Comparison of ENCODE assay signal across 26 cellular contexts in genomic region chr13:46152627-46153328, GRCh38. TPM values are rescaled to one million over a fixed set of nuclear protein-coding genes. Genes with fewer than 3 reads are reported as not detected.
DNase-seq lines count a peak whose midpoint lies in the region; ATAC-seq and TF ChIP-seq lines count a peak whose summit lies in the region.
"Had no signal": no experiment of that assay in that cellular context is flagged by ENCODE, and none has a peak within 500 bp of the region (broad histone marks: within the 10 kb centered on the region; RNA-seq: fewer than 3 reads in every experiment).

No MANE protein-coding gene starts in this region.

- no peaks in the 10 kb centered on the region for H3K27me3 ChIP-seq in suprapubic skin
- H3K27me3 ChIP-seq: brain microvascular endothelial cell, sigmoid colon, transverse colon had no signal

- no peak overlapping the region for H3K4me3 ChIP-seq in suprapubic skin
- H3K4me3 ChIP-seq: coronary artery, sigmoid colon, transverse colon had no signal

- 93% methylated on average over 6 of the region's 6 CpGs for WGBS in suprapubic skin

- no peak for TF ChIP-seq POLR2A in suprapubic skin (IDR thresholded peaks at IDR 0.05)

- H3K36me3 ChIP-seq in suprapubic skin = no peaks in the 10 kb centered on the region
- H3K36me3 ChIP-seq: brain microvascular endothelial cell, sigmoid colon, transverse colon had no signal

- no peak for DNase-seq in activated naive CD4-positive, alpha-beta T cell (lab: John Stamatoyannopoulos, UW)
- DNase-seq in activated CD4-positive, alpha-beta memory T cell treated with anti-CD3 and anti-CD28 coated beads for 36 hours = no peak
- DNase-seq in immature natural killer cell = no peak
- DNase-seq in stimulated activated naive CD8-positive, alpha-beta T cell treated with anti-CD3 and anti-CD28 coated beads, Interleukin-15, amount 100 ng/mL, for 72 hours = no peak
- no peak for DNase-seq in Right ventricle myocardium inferior (ENCODE audit: missing footprints)
- no peak for DNase-seq in GM20000 (ENCODE audit: low spot score)
- no peak for DNase-seq in suprapubic skin (ENCODE audit: low spot score in 2 of 2)
- DNase-seq: activated CD4-positive, alpha-beta T cell treated with anti-CD3 and anti-CD28 coated beads for 1 hour; brain microvascular endothelial cell; DMS79; glutamatergic neuron; NCI-H1092 treated with DMSO at 0.1 percent for 48 hours; NCI-H2107; NCI-H510A; NK-92 treated with Interleukin-12 subunit alpha and Interleukin-12 subunit beta, amount 100 ng/mL, for 24 hours; posterior cingulate gyrus; RPMI8226; sigmoid colon; SK-N-SH; T1000; transverse colon had no signal

- no peaks in the 10 kb centered on the region for H3K27me3 Mint-ChIP-seq in activated naive CD4-positive, alpha-beta T cell treated with anti-CD3 and anti-CD28 coated beads, Interleukin-2, amount 50 U/mL, for 24 hours
- H3K27me3 Mint-ChIP-seq in activated CD4-positive, alpha-beta memory T cell treated with anti-CD3 and anti-CD28 coated beads for 36 hours = no peaks in the 10 kb centered on the region
- peaks cover 0 to 1% (median 0%) of the 10 kb centered on the region in 3 donors for H3K27me3 Mint-ChIP-seq in immature natural killer cell (ENCODE audit: low read depth in 3 of 3)
- no peaks in the 10 kb centered on the region for H3K27me3 Mint-ChIP-seq in stimulated activated naive CD8-positive, alpha-beta T cell treated with anti-CD3 and anti-CD28 coated beads, Interleukin-15, amount 100 ng/mL, for 72 hours

- H3K36me3 Mint-ChIP-seq in activated naive CD4-positive, alpha-beta T cell treated with anti-CD3 and anti-CD28 coated beads, Interleukin-2, amount 50 U/mL, for 24 hours = peaks cover 45% of the 10 kb centered on the region
- peaks cover 81% of the 10 kb centered on the region for H3K36me3 Mint-ChIP-seq in activated CD4-positive, alpha-beta memory T cell treated with anti-CD3 and anti-CD28 coated beads for 36 hours
- peaks cover 12 to 78% (median 50%) of the 10 kb centered on the region in 3 donors for H3K36me3 Mint-ChIP-seq in immature natural killer cell

- H3K9me3 Mint-ChIP-seq in activated naive CD4-positive, alpha-beta T cell treated with anti-CD3 and anti-CD28 coated beads, Interleukin-2, amount 50 U/mL, for 24 hours = no peaks in the 10 kb centered on the region
- no peaks in the 10 kb centered on the region for H3K9me3 Mint-ChIP-seq in activated CD4-positive, alpha-beta memory T cell treated with anti-CD3 and anti-CD28 coated beads for 36 hours
- no peaks in the 10 kb centered on the region for H3K9me3 Mint-ChIP-seq in immature natural killer cell
- H3K9me3 Mint-ChIP-seq in stimulated activated naive CD8-positive, alpha-beta T cell treated with anti-CD3 and anti-CD28 coated beads, Interleukin-15, amount 100 ng/mL, for 72 hours = no peaks in the 10 kb centered on the region

- peak; percentile 58 for ATAC-seq in stimulated activated naive CD8-positive, alpha-beta T cell treated with anti-CD3 and anti-CD28 coated beads, Interleukin-15, amount 100 ng/mL, for 72 hours
- no peak for ATAC-seq in Right ventricle myocardium inferior
- ATAC-seq: HCT116 had no signal

- TF ChIP-seq EP300 in suprapubic skin (IDR thresholded peaks at IDR 0.05) = no peak

- intact Hi-C loops in activated CD4-positive, alpha-beta memory T cell treated with anti-CD3 and anti-CD28 coated beads for 36 hours (cut with micrococcal nuclease) = no loop called here
- intact Hi-C loops in Right ventricle myocardium inferior (cut with DNase I) = no loop called here

- POLR2A ChIA-PET in activated CD4-positive, alpha-beta memory T cell treated with anti-CD3 and anti-CD28 coated beads for 36 hours (lab: Charles Lee) = no interaction called here

- peak overlapping the region; percentile 91 for H3K27ac Mint-ChIP-seq in activated naive CD4-positive, alpha-beta T cell treated with anti-CD3 and anti-CD28 coated beads, Interleukin-2, amount 50 U/mL, for 24 hours
- peak overlapping the region; percentile 74 for H3K27ac Mint-ChIP-seq in activated CD4-positive, alpha-beta memory T cell treated with anti-CD3 and anti-CD28 coated beads for 36 hours
- peak overlapping the region; percentile 33 to 85 (median 50) for H3K27ac Mint-ChIP-seq in immature natural killer cell
- peak overlapping the region; percentile 80 to 90 for H3K27ac Mint-ChIP-seq in stimulated activated naive CD8-positive, alpha-beta T cell treated with anti-CD3 and anti-CD28 coated beads, Interleukin-15, amount 100 ng/mL, for 72 hours

- TF ChIP-seq CTCF in GM20000 (IDR thresholded peaks at IDR 0.05; ENCODE audit: extremely low read depth, missing control alignments) (no peak), suprapubic skin (IDR thresholded peaks at IDR 0.05) (no peak)

- H3K27ac ChIP-seq in suprapubic skin = no peak overlapping the region
- H3K27ac ChIP-seq: brain microvascular endothelial cell, coronary artery, sigmoid colon, transverse colon had no signal

- H3K4me1 Mint-ChIP-seq in activated naive CD4-positive, alpha-beta T cell treated with anti-CD3 and anti-CD28 coated beads, Interleukin-2, amount 50 U/mL, for 24 hours = peaks cover 63% of the 10 kb centered on the region
- H3K4me1 Mint-ChIP-seq in activated CD4-positive, alpha-beta memory T cell treated with anti-CD3 and anti-CD28 coated beads for 36 hours (ENCODE audit: low read depth) = peaks cover 52% of the 10 kb centered on the region
- peaks cover 10 to 63% of the 10 kb centered on the region in 2 donors for H3K4me1 Mint-ChIP-seq in immature natural killer cell
- peaks cover 56% of the 10 kb centered on the region for H3K4me1 Mint-ChIP-seq in stimulated activated naive CD8-positive, alpha-beta T cell treated with anti-CD3 and anti-CD28 coated beads, Interleukin-15, amount 100 ng/mL, for 72 hours

- H3K4me3 Mint-ChIP-seq in activated naive CD4-positive, alpha-beta T cell treated with anti-CD3 and anti-CD28 coated beads, Interleukin-2, amount 50 U/mL, for 24 hours = no peak overlapping the region
- H3K4me3 Mint-ChIP-seq in activated CD4-positive, alpha-beta memory T cell treated with anti-CD3 and anti-CD28 coated beads for 36 hours = no peak overlapping the region
- H3K4me3 Mint-ChIP-seq in immature natural killer cell = no peak overlapping the region
- peak overlapping the region in 1 of 2 donors; percentile 51 for H3K4me3 Mint-ChIP-seq in stimulated activated naive CD8-positive, alpha-beta T cell treated with anti-CD3 and anti-CD28 coated beads, Interleukin-15, amount 100 ng/mL, for 72 hours

- CTCF ChIA-PET in activated CD4-positive, alpha-beta memory T cell treated with anti-CD3 and anti-CD28 coated beads for 36 hours (lab: Charles Lee) = interaction anchor here (1.5 to 2.8 kb wide), 2 partner anchors 8 to 14 kb away, joined by 3 to 17 read pairs; no protein-coding TSS in a partner anchor

- no peaks in the 10 kb centered on the region for H3K4me1 ChIP-seq in suprapubic skin
- H3K4me1 ChIP-seq: sigmoid colon, transverse colon had no signal

- no peaks in the 10 kb centered on the region for H3K9me3 ChIP-seq in suprapubic skin
- H3K9me3 ChIP-seq: sigmoid colon, SK-N-SH, transverse colon had no signal

RNA-seq across cellular contexts. Expression of gene LCP1, which starts 29.2 kb away (rescaled TPM):
- total RNA-seq in activated CD4-positive, alpha-beta memory T cell treated with anti-CD3 and anti-CD28 coated beads for 36 hours = 1,000 to 10,000 TPM; 1,012 to 1,022 TPM
- 1,000 to 10,000 TPM; 1,594 to 2,414 (median 2,262) TPM for polyA plus RNA-seq in immature natural killer cell
- total RNA-seq in Right ventricle myocardium inferior = 26.4 TPM
- total RNA-seq in suprapubic skin = 10 to 100 TPM; 16.1 to 50.2 (median 27.4) TPM
- polyA plus RNA-seq: AG04450 had no signal

RNA-seq across cellular contexts. Expression of gene CPB2, which starts 47.9 kb away (rescaled TPM):
- total RNA-seq in activated CD4-positive, alpha-beta memory T cell treated with anti-CD3 and anti-CD28 coated beads for 36 hours = not detected
- polyA plus RNA-seq in immature natural killer cell = not detected
- not detected for total RNA-seq in Right ventricle myocardium inferior
- total RNA-seq in suprapubic skin = 1 to 10 TPM in 1 of 4 donors, under 1 TPM in 1, not detected in 2; 0.38 to 1.1 TPM
- total RNA-seq: sigmoid colon, transverse colon had no signal
- polyA plus RNA-seq: AG04450, neural cell, sigmoid colon, SK-N-SH had no signal

RNA-seq across cellular contexts. Expression of gene LRRC63, which starts 59.0 kb away (rescaled TPM):
- under 1 TPM; 0.45 to 0.63 TPM for total RNA-seq in activated CD4-positive, alpha-beta memory T cell treated with anti-CD3 and anti-CD28 coated beads for 36 hours
- polyA plus RNA-seq in immature natural killer cell = 1 to 10 TPM in 1 of 3 donors, under 1 TPM in 2; 0.10 to 1.1 (median 0.12) TPM
- total RNA-seq in Right ventricle myocardium inferior = not detected
- not detected for total RNA-seq in suprapubic skin
- total RNA-seq: sigmoid colon had no signal
- polyA plus RNA-seq: AG04450, neural cell, sigmoid colon had no signal

Comparison
In these comparisons a context has a peak if more than half of its experiments do, and no peak if none do; other contexts are left out.
1. RNA of gene LCP1, which starts 29.2 kb away (total RNA-seq): 1,012 to 1,022 TPM in activated CD4-positive, alpha-beta memory T cell treated with anti-CD3 and anti-CD28 coated beads for 36 hours; 16.1 to 50.2 TPM in suprapubic skin and 26.4 TPM in Right ventricle myocardium inferior (single experiment); every median in the first group is over 10 times any median in the second.
2. Peak in every context shown above with its lines, with median percentiles within 50 percentile points of each other: H3K27ac Mint-ChIP-seq.